2 cellular contexts compared by ENCODE assay signal in the genomic region with DNA sequence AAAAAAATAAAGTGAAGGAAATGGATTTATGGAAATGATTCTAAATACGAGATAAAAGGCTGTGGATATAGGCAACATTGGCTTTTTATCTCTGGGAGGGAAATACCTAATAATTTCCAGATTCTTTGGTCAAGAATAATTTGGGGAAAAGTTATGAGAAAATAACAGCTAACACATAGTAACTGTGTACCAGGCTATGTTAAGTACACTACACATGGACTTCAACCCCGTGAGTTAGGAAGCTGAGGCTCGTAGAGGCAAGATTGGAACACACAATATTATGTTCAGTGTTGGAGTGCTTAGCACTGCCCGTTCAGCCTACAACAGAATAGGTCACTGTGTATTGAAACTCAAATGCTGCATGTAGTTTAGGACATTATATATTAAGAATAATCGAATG.
TF ChIP-seq lines count a peak whose summit lies in the region.

No MANE protein-coding gene starts in this region.

TF ChIP-seq in A549, 52 proteins besides CTCF, POLR2A, EP300 and RAD21 (continued from another document):
- TF ChIP-seq, protein P1, sequence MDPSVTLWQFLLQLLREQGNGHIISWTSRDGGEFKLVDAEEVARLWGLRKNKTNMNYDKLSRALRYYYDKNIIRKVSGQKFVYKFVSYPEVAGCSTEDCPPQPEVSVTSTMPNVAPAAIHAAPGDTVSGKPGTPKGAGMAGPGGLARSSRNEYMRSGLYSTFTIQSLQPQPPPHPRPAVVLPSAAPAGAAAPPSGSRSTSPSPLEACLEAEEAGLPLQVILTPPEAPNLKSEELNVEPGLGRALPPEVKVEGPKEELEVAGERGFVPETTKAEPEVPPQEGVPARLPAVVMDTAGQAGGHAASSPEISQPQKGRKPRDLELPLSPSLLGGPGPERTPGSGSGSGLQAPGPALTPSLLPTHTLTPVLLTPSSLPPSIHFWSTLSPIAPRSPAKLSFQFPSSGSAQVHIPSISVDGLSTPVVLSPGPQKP (IDR thresholded peaks at IDR 0.05; ENCODE audit: low read depth, low read length): no peak
- TF ChIP-seq SREBF2 (IDR thresholded peaks at IDR 0.05): no peak
- TF ChIP-seq MYC (IDR thresholded peaks at IDR 0.05; ENCODE audit: borderline replicate concordance, low read length): no peak
- TF ChIP-seq MAFK (IDR thresholded peaks at IDR 0.05; ENCODE audit: partially characterized antibody): no peak
- no peak for TF ChIP-seq KDM5A (IDR thresholded peaks at IDR 0.05)
- TF ChIP-seq, protein P2, sequence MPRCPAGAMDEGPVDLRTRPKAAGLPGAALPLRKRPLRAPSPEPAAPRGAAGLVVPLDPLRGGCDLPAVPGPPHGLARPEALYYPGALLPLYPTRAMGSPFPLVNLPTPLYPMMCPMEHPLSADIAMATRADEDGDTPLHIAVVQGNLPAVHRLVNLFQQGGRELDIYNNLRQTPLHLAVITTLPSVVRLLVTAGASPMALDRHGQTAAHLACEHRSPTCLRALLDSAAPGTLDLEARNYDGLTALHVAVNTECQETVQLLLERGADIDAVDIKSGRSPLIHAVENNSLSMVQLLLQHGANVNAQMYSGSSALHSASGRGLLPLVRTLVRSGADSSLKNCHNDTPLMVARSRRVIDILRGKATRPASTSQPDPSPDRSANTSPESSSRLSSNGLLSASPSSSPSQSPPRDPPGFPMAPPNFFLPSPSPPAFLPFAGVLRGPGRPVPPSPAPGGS (IDR thresholded peaks at IDR 0.05): no peak
- TF ChIP-seq CHD2 (IDR thresholded peaks at IDR 0.05; ENCODE audit: low read length, partially characterized antibody): no peak
- TF ChIP-seq, protein P3, sequence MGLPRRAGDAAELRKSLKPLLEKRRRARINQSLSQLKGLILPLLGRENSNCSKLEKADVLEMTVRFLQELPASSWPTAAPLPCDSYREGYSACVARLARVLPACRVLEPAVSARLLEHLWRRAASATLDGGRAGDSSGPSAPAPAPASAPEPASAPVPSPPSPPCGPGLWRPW (IDR thresholded peaks at IDR 0.05): no peak
- no peak for TF ChIP-seq KDM1A (IDR thresholded peaks at IDR 0.05; ENCODE audit: low read depth)
- TF ChIP-seq HOXA7 (CRISPR knock-in tag; IDR thresholded peaks at IDR 0.05): no peak
- TF ChIP-seq CEBPB (IDR thresholded peaks at IDR 0.05): no peak
- no peak for TF ChIP-seq ZFP36 (IDR thresholded peaks at IDR 0.05; ENCODE audit: borderline replicate concordance, partially characterized antibody)
- TF ChIP-seq TP53 (CRISPR knock-in tag; IDR thresholded peaks at IDR 0.05): no peak
- TF ChIP-seq HDAC2 (IDR thresholded peaks at IDR 0.05): no peak
- no peak for TF ChIP-seq BHLHE40 (IDR thresholded peaks at IDR 0.05; ENCODE audit: low read depth, low read length)
- no peak for TF ChIP-seq NFE2L2 (conservative IDR thresholded peaks at IDR 0.05; ENCODE audit: low read length)
- TF ChIP-seq, protein P4, sequence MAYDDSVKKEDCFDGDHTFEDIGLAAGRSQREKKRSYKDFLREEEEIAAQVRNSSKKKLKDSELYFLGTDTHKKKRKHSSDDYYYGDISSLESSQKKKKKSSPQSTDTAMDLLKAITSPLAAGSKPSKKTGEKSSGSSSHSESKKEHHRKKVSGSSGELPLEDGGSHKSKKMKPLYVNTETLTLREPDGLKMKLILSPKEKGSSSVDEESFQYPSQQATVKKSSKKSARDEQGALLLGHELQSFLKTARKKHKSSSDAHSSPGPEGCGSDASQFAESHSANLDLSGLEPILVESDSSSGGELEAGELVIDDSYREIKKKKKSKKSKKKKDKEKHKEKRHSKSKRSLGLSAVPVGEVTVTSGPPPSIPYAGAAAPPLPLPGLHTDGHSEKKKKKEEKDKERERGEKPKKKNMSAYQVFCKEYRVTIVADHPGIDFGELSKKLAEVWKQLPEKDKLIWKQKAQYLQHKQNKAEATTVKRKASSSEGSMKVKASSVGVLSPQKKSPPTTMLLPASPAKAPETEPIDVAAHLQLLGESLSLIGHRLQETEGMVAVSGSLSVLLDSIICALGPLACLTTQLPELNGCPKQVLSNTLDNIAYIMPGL (CRISPR knock-in tag; IDR thresholded peaks at IDR 0.05; ENCODE audit: borderline replicate concordance): no peak

TF ChIP-seq in HCT116, 20 proteins besides CTCF, POLR2A, EP300 and RAD21 (continued from another document):
- TF ChIP-seq SIN3A (IDR thresholded peaks at IDR 0.05; ENCODE audit: low read depth) (no peak), ELF1 (IDR thresholded peaks at IDR 0.05; ENCODE audit: borderline replicate concordance, low read depth) (no peak), CBX3 (IDR thresholded peaks at IDR 0.05; ENCODE audit: low read depth) (no peak), JUND (IDR thresholded peaks at IDR 0.05) (no peak), EZH2 (IDR thresholded peaks at IDR 0.05) (no peak)
- TF ChIP-seq, protein P5, sequence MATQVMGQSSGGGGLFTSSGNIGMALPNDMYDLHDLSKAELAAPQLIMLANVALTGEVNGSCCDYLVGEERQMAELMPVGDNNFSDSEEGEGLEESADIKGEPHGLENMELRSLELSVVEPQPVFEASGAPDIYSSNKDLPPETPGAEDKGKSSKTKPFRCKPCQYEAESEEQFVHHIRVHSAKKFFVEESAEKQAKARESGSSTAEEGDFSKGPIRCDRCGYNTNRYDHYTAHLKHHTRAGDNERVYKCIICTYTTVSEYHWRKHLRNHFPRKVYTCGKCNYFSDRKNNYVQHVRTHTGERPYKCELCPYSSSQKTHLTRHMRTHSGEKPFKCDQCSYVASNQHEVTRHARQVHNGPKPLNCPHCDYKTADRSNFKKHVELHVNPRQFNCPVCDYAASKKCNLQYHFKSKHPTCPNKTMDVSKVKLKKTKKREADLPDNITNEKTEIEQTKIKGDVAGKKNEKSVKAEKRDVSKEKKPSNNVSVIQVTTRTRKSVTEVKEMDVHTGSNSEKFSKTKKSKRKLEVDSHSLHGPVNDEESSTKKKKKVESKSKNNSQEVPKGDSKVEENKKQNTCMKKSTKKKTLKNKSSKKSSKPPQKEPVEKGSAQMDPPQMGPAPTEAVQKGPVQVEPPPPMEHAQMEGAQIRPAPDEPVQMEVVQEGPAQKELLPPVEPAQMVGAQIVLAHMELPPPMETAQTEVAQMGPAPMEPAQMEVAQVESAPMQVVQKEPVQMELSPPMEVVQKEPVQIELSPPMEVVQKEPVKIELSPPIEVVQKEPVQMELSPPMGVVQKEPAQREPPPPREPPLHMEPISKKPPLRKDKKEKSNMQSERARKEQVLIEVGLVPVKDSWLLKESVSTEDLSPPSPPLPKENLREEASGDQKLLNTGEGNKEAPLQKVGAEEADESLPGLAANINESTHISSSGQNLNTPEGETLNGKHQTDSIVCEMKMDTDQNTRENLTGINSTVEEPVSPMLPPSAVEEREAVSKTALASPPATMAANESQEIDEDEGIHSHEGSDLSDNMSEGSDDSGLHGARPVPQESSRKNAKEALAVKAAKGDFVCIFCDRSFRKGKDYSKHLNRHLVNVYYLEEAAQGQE (IDR thresholded peaks at IDR 0.05; ENCODE audit: low read depth): no peak
- TF ChIP-seq, protein P6, sequence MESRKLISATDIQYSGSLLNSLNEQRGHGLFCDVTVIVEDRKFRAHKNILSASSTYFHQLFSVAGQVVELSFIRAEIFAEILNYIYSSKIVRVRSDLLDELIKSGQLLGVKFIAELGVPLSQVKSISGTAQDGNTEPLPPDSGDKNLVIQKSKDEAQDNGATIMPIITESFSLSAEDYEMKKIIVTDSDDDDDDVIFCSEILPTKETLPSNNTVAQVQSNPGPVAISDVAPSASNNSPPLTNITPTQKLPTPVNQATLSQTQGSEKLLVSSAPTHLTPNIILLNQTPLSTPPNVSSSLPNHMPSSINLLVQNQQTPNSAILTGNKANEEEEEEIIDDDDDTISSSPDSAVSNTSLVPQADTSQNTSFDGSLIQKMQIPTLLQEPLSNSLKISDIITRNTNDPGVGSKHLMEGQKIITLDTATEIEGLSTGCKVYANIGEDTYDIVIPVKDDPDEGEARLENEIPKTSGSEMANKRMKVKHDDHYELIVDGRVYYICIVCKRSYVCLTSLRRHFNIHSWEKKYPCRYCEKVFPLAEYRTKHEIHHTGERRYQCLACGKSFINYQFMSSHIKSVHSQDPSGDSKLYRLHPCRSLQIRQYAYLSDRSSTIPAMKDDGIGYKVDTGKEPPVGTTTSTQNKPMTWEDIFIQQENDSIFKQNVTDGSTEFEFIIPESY (IDR thresholded peaks at IDR 0.05; ENCODE audit: extremely low read depth, insufficient replicate concordance, low read length): no peak
- TF ChIP-seq, protein P7, sequence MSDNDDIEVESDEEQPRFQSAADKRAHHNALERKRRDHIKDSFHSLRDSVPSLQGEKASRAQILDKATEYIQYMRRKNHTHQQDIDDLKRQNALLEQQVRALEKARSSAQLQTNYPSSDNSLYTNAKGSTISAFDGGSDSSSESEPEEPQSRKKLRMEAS (IDR thresholded peaks at IDR 0.05): no peak
